ENCODE assay signal across 1 cellular context in the genomic region with DNA sequence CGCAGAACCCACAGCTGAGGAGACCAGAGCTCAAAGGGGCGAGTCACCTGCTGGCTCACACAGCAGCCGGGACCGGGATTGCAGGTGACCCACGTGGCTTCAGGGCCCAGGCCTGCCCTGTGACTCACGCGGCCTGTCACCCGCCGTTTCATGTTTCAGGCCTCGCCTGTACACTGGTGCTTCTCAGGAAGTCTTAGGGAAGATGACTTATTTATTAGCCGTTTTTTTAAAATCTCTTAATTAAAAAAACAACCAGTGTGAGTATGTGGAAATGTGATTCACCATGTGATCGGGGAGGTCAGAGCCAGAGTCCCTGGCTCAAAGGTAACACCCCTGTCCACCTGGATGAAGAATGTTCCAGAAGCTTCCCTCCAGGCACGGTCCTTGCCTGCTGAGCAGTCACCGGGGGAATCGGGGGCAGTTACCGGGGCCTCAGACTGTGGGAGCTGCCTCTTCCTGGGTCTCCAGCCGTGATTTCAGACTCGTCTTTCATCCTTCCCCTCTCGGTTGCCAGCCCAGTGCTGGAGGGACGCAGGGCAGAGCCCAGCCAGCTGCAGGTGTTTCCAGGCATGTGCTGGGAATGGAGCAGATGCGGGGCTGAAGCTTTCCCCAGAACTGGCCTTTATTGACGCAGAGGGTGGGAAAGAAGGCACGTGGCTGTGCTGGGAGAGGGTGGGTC.
TF ChIP-seq lines count a peak whose summit lies in the region.

No MANE protein-coding gene starts in this region.

TF ChIP-seq in K562, 482 proteins besides CTCF, POLR2A, EP300 and RAD21 (continued from another document and continues in another):
- TF ChIP-seq ELK3 (CRISPR knock-in tag; IDR thresholded peaks at IDR 0.05) (no peak), DMBX1 (CRISPR knock-in tag; IDR thresholded peaks at IDR 0.05; ENCODE audit: borderline replicate concordance) (peak; percentile 81; the same call in 1 of the 2 replicates), KDM4B (IDR thresholded peaks at IDR 0.05; ENCODE audit: borderline replicate concordance in 2 of 2, low read depth in 1 of 2) (0 out of 4 replicates have a peak, but pooled peaks of 1 of the 2 experiments have one; percentile 4), SETDB1 (IDR thresholded peaks at IDR 0.05; ENCODE audit: low read length) (no peak), NFYB (IDR thresholded peaks at IDR 0.05; ENCODE audit: extremely low read depth, insufficient read length) (no peak), DLX4 (CRISPR knock-in tag; IDR thresholded peaks at IDR 0.05) (no peak), ZBTB49 (CRISPR knock-in tag; IDR thresholded peaks at IDR 0.05; ENCODE audit: borderline replicate concordance) (no peak), FUS (optimal IDR thresholded peaks at IDR 0.05; ENCODE audit: low read depth, low read length) (no peak), LARP7 (IDR thresholded peaks at IDR 0.05) (no peak), ZNF436 (CRISPR knock-in tag; IDR thresholded peaks at IDR 0.05) (no peak), ZNF407 (IDR thresholded peaks at IDR 0.05; ENCODE audit: low read depth) (no peak), ZNF140 (CRISPR knock-in tag; IDR thresholded peaks at IDR 0.05) (no peak), DPF2 (IDR thresholded peaks at IDR 0.05) (peak; percentile 69), CCAR2 (IDR thresholded peaks at IDR 0.05; ENCODE audit: low read depth, low read length) (no peak), PTRF (tag; IDR thresholded peaks at IDR 0.05) (no peak), ZNF551 (CRISPR knock-in tag; IDR thresholded peaks at IDR 0.05) (no peak), PTBP1 (IDR thresholded peaks at IDR 0.05; ENCODE audit: low read depth, low read length) (no peak), HNRNPK (IDR thresholded peaks at IDR 0.05; ENCODE audit: low read depth, low read length, poor library complexity, severe bottlenecking) (no peak), SREBF2 (CRISPR knock-in tag; IDR thresholded peaks at IDR 0.05) (no peak), HDGF (IDR thresholded peaks at IDR 0.05) (no peak), GTF2B (IDR thresholded peaks at IDR 0.05; ENCODE audit: extremely low read depth, insufficient read length) (no peak), SLC30A9 (CRISPR knock-in tag; IDR thresholded peaks at IDR 0.05) (no peak)
- TF ChIP-seq, protein P1, sequence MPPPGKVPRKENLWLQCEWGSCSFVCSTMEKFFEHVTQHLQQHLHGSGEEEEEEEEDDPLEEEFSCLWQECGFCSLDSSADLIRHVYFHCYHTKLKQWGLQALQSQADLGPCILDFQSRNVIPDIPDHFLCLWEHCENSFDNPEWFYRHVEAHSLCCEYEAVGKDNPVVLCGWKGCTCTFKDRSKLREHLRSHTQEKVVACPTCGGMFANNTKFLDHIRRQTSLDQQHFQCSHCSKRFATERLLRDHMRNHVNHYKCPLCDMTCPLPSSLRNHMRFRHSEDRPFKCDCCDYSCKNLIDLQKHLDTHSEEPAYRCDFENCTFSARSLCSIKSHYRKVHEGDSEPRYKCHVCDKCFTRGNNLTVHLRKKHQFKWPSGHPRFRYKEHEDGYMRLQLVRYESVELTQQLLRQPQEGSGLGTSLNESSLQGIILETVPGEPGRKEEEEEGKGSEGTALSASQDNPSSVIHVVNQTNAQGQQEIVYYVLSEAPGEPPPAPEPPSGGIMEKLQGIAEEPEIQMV (tag; conservative IDR thresholded peaks at IDR 0.05; ENCODE audit: low read depth) = no peak
- TF ChIP-seq, protein P2, sequence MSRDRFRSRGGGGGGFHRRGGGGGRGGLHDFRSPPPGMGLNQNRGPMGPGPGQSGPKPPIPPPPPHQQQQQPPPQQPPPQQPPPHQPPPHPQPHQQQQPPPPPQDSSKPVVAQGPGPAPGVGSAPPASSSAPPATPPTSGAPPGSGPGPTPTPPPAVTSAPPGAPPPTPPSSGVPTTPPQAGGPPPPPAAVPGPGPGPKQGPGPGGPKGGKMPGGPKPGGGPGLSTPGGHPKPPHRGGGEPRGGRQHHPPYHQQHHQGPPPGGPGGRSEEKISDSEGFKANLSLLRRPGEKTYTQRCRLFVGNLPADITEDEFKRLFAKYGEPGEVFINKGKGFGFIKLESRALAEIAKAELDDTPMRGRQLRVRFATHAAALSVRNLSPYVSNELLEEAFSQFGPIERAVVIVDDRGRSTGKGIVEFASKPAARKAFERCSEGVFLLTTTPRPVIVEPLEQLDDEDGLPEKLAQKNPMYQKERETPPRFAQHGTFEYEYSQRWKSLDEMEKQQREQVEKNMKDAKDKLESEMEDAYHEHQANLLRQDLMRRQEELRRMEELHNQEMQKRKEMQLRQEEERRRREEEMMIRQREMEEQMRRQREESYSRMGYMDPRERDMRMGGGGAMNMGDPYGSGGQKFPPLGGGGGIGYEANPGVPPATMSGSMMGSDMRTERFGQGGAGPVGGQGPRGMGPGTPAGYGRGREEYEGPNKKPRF (IDR thresholded peaks at IDR 0.05; ENCODE audit: low read depth, low read length) = no peak
- TF ChIP-seq, protein P3, sequence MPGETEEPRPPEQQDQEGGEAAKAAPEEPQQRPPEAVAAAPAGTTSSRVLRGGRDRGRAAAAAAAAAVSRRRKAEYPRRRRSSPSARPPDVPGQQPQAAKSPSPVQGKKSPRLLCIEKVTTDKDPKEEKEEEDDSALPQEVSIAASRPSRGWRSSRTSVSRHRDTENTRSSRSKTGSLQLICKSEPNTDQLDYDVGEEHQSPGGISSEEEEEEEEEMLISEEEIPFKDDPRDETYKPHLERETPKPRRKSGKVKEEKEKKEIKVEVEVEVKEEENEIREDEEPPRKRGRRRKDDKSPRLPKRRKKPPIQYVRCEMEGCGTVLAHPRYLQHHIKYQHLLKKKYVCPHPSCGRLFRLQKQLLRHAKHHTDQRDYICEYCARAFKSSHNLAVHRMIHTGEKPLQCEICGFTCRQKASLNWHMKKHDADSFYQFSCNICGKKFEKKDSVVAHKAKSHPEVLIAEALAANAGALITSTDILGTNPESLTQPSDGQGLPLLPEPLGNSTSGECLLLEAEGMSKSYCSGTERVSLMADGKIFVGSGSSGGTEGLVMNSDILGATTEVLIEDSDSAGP (CRISPR knock-in tag; IDR thresholded peaks at IDR 0.05) = 0 out of 2 replicates have a peak, but pooled peaks have one; percentile 4
- TF ChIP-seq, protein P4, sequence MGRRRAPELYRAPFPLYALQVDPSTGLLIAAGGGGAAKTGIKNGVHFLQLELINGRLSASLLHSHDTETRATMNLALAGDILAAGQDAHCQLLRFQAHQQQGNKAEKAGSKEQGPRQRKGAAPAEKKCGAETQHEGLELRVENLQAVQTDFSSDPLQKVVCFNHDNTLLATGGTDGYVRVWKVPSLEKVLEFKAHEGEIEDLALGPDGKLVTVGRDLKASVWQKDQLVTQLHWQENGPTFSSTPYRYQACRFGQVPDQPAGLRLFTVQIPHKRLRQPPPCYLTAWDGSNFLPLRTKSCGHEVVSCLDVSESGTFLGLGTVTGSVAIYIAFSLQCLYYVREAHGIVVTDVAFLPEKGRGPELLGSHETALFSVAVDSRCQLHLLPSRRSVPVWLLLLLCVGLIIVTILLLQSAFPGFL (CRISPR knock-in tag; IDR thresholded peaks at IDR 0.05) = no peak
